Comparison of ENCODE assay signal across 10 cellular contexts in the genomic region with DNA sequence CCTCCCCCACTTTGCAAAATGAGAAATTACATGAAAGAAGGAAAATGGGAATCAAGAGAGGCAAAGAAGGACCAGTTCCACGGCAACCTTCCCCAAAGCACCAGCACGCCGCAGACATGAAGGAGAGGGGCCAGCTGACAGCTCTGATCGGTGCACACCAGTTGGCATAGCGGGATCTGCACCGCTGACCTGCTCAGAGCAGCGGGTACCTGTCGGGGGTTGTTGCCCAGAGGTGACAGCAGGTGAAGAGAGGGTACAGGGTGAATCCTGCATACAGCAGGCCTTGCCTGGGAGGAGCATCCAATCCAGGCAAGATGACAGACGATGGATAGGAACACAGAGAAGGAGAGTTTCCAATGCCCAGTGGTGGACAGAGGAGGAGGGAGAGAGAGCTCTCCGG. TPM values are rescaled to one million over a fixed set of nuclear protein-coding genes. Genes with fewer than 3 reads are reported as not detected.
DNase-seq lines count a peak whose midpoint lies in the region; ATAC-seq, FAIRE-seq and TF ChIP-seq lines count a peak whose summit lies in the region.
"Had no signal": no experiment of that assay in that cellular context is flagged by ENCODE, and none has a peak within 500 bp of the region (broad histone marks: within the 10 kb centered on the region; RNA-seq: fewer than 3 reads in every experiment).

No MANE protein-coding gene starts in this region.

- no peak overlapping the region for H4K8ac ChIP-seq in neuronal stem cell (ENCODE audit: low read depth, low read length)

- H3K18ac ChIP-seq in neuronal stem cell (ENCODE audit: low read length) = peak overlapping the region; percentile 5

- peaks cover 0 to 83% (median 71%) of the 10 kb centered on the region in 12 donors for H3K4me1 ChIP-seq in heart left ventricle
- peaks cover 14 to 32% of the 10 kb centered on the region in 2 donors for H3K4me1 ChIP-seq in neuronal stem cell (ENCODE audit: control insufficient read depth in 2 of 2, insufficient read depth in 1 of 2, low read depth in 1 of 2, low read length in 2 of 2)

- intact Hi-C loops in heart left ventricle (cut with DNase I) = no loop called here
- intact Hi-C loops in Right ventricle myocardium superior (cut with DNase I) = no loop called here

- no peak overlapping the region for H2BK15ac ChIP-seq in neuronal stem cell (ENCODE audit: low read length)

- H3K9ac ChIP-seq in neuronal stem cell (ENCODE audit: low read depth, low read length, poor library complexity) = no peak overlapping the region

- WGBS in heart left ventricle, 4 donors = 86 to 90% (median 88%) methylated on average over 10 of the region's 10 CpGs
- WGBS in neuronal stem cell (ENCODE audit: extremely low coverage in 2 of 2, insufficient read length in 2 of 2, insufficient replicate concordance in 1 of 2), 2 donors = no CpG with 5 or more reads among the region's 10 CpGs

- no peak for DNase-seq in heart left ventricle
- DNase-seq in Right ventricle myocardium superior = no peak
- DNase-seq in coronary artery (ENCODE audit: low spot score) = no peak
- no peak for DNase-seq in neuronal stem cell (ENCODE audit: low spot score)
- no peak for DNase-seq in urothelium cell line (ENCODE audit: low spot score)
- no peak for DNase-seq in GM20000 (ENCODE audit: low spot score)
- no peak for DNase-seq in stimulated activated CD4-positive, alpha-beta T cell treated with anti-CD3 and anti-CD28 coated beads, Interleukin-12 subunit alpha, Interleukin-12 subunit beta, amount 100 ng/mL, for 4 hours
- DNase-seq: NCI-H2029 had no signal

- no peak overlapping the region for H4K91ac ChIP-seq in neuronal stem cell (ENCODE audit: low read depth, low read length, poor library complexity)

- no peak for TF ChIP-seq CTCF in heart left ventricle (IDR thresholded peaks at IDR 0.05)
- no peak for TF ChIP-seq CTCF in coronary artery (IDR thresholded peaks at IDR 0.05)
- no peak for TF ChIP-seq CTCF in GM20000 (IDR thresholded peaks at IDR 0.05; ENCODE audit: extremely low read depth, missing control alignments)

- H3K4ac ChIP-seq in neuronal stem cell (ENCODE audit: low read length) = no peak overlapping the region

- no peak for ATAC-seq in heart left ventricle
- no peak for ATAC-seq in Right ventricle myocardium superior (ENCODE audit: poor library complexity)
- no peak for ATAC-seq in GM18502 (IDR thresholded peaks at IDR 0.05; ENCODE audit: poor library complexity, unreplicated experiment)

- no peak overlapping the region for H2BK12ac ChIP-seq in neuronal stem cell (ENCODE audit: low read length)

- H3K36me3 ChIP-seq in heart left ventricle (peaks cover 0 to 5% (median 0%) of the 10 kb centered on the region in 9 donors), neuronal stem cell (replicated peaks in 1 of 2; ENCODE audit: control insufficient read depth in 2 of 2, insufficient read depth in 2 of 2, low read length in 2 of 2) (peaks cover 6 to 11% of the 10 kb centered on the region in 2 donors)

- H2BK120ac ChIP-seq in neuronal stem cell (ENCODE audit: low read depth, low read length) = no peak overlapping the region

- FAIRE-seq in urothelium cell line (lab: Jason Lieb, UNC) = peak; percentile 96

- H3K23ac ChIP-seq in neuronal stem cell (ENCODE audit: low read depth, low read length, poor library complexity) = no peak overlapping the region

- no peak overlapping the region for H3K4me2 ChIP-seq in neuronal stem cell (ENCODE audit: insufficient read depth, low read length, poor library complexity, severe bottlenecking)

- peak overlapping the region; percentile 78 to 98 (median 92) for H3K27ac ChIP-seq in heart left ventricle
- peak overlapping the region; percentile 77 to 87 for H3K27ac ChIP-seq in coronary artery
- no peak overlapping the region for H3K27ac ChIP-seq in neuronal stem cell (replicated peaks; ENCODE audit: low read length)
- H3K27ac ChIP-seq: C4-2B had no signal

- H2AFZ ChIP-seq in neuronal stem cell (ENCODE audit: low read length) = no peak overlapping the region

- TF ChIP-seq POLR2A in heart left ventricle (IDR thresholded peaks at IDR 0.05) = no peak

- H3K14ac ChIP-seq in neuronal stem cell (ENCODE audit: low read length) = peak overlapping the region; percentile 9

- no peaks in the 10 kb centered on the region for H3K27me3 ChIP-seq in heart left ventricle
- no peaks in the 10 kb centered on the region for H3K27me3 ChIP-seq in neuronal stem cell (ENCODE audit: control insufficient read depth in 3 of 3, insufficient read depth in 3 of 3, low read depth in 1 of 3, low read length in 3 of 3)

- H2AK5ac ChIP-seq in neuronal stem cell (ENCODE audit: low read depth, low read length) = no peak overlapping the region

- peak overlapping the region in 1 of 12 donors; percentile 32 for H3K4me3 ChIP-seq in heart left ventricle
- H3K4me3 ChIP-seq in coronary artery = peak overlapping the region; percentile 45
- no peak overlapping the region for H3K4me3 ChIP-seq in neuronal stem cell (ENCODE audit: low read length in 2 of 2)

- no peak overlapping the region for H2BK5ac ChIP-seq in neuronal stem cell (ENCODE audit: low read length)

- peaks cover 14% of the 10 kb centered on the region for H3K79me1 ChIP-seq in neuronal stem cell (ENCODE audit: low read depth, low read length)

- no peaks in the 10 kb centered on the region for H3K9me3 ChIP-seq in heart left ventricle
- H3K9me3 ChIP-seq in neuronal stem cell (replicated peaks in 1 of 2; ENCODE audit: control insufficient read depth in 2 of 2, insufficient read depth in 1 of 2, low read depth in 1 of 2, low read length in 2 of 2) = peaks cover 0 to 2% of the 10 kb centered on the region in 2 donors

RNA-seq across cellular contexts. Expression of gene CEP295NL, which starts 24.1 kb away (rescaled TPM):
- 1 to 10 TPM in 3 of 9 donors, under 1 TPM in 6; 0.23 to 3.3 (median 0.52) TPM for total RNA-seq in heart left ventricle
- 1 to 10 TPM in 1 of 2 donors, under 1 TPM in 1; 0.29 to 2.0 TPM for polyA plus RNA-seq in heart left ventricle
- total RNA-seq in Right ventricle myocardium superior = 0.70 TPM
- 0.01 TPM for polyA plus RNA-seq in neuronal stem cell (2013, experiment 1 of 2)
- polyA plus RNA-seq in neuronal stem cell (2013, experiment 2 of 2) = 0.03 TPM

RNA-seq across cellular contexts. Expression of gene USP36, which starts 38.3 kb away (rescaled TPM):
- 10 to 100 TPM; 14.0 to 40.9 (median 21.0) TPM for total RNA-seq in heart left ventricle
- 10 to 100 TPM; 11.7 to 18.3 TPM for polyA plus RNA-seq in heart left ventricle
- 17.8 TPM for total RNA-seq in Right ventricle myocardium superior
- 21.1 TPM for polyA plus RNA-seq in neuronal stem cell (2013, experiment 1 of 2)
- polyA plus RNA-seq in neuronal stem cell (2013, experiment 2 of 2) = 23.6 TPM

RNA-seq across cellular contexts. Expression of gene TIMP2, which starts 46.3 kb away (rescaled TPM):
- total RNA-seq in heart left ventricle = 100 to 1,000 TPM in 4 of 9 donors, 10 to 100 TPM in 5; 65.6 to 201 (median 98.3) TPM
- polyA plus RNA-seq in heart left ventricle = 10 to 100 TPM; 25.1 to 54.4 TPM
- 114 TPM for total RNA-seq in Right ventricle myocardium superior
- 45.1 TPM for polyA plus RNA-seq in neuronal stem cell (2013, experiment 1 of 2)
- polyA plus RNA-seq in neuronal stem cell (2013, experiment 2 of 2) = 45.9 TPM
